2 cellular contexts compared by ENCODE assay signal in the genomic region with DNA sequence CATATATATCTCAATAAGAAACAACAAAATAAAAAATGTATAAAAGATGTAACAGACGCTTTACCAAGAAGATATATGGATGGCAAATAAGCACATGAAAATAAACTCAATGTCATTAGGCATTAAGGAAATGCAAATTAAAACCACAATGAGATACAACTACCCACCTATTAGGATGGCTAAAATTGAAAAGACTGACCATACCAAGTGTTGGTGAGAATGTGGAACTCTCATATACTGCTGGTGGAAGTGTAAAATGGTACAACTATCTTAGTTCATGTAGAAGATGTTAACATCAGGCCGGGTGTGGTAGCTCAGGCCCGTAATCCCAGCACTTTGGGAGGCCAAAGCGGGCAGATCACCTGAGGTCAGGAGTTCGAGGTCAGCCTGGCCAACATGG.
TF ChIP-seq lines count a peak whose summit lies in the region.

No MANE protein-coding gene starts in this region.

TF ChIP-seq in HepG2, 621 proteins besides CTCF, POLR2A, EP300 and RAD21:
- TF ChIP-seq ATF7 (IDR thresholded peaks at IDR 0.05) (no peak), ATF7 (CRISPR knock-in tag; IDR thresholded peaks at IDR 0.05) (no peak), ZNF7 (CRISPR knock-in tag; IDR thresholded peaks at IDR 0.05) (0 out of 2 replicates have a peak, but pooled peaks have one; percentile 3)

TF ChIP-seq in K562, 482 proteins besides CTCF, POLR2A, EP300 and RAD21:
- no peak for TF ChIP-seq TAF7 (tag; IDR thresholded peaks at IDR 0.05)
- TF ChIP-seq ZNF184 (CRISPR knock-in tag; IDR thresholded peaks at IDR 0.05): 0 out of 2 replicates have a peak, but pooled peaks have one; percentile 29
